ENCODE assay signal across 1 cellular context in genomic region chr10:90884414-90884813, GRCh38.
TF ChIP-seq lines count a peak whose summit lies in the region.

No MANE protein-coding gene starts in this region.

TF ChIP-seq in HepG2, 621 proteins besides CTCF, POLR2A, EP300 and RAD21:
- no peak for TF ChIP-seq RBM39 (IDR thresholded peaks at IDR 0.05; ENCODE audit: low read depth, low read length, poor library complexity, severe bottlenecking)
- TF ChIP-seq HNRNPL (IDR thresholded peaks at IDR 0.05; ENCODE audit: low read depth, low read length), result no peak
- TF ChIP-seq TFAP4 (IDR thresholded peaks at IDR 0.05; ENCODE audit: borderline replicate concordance, low read depth), result no peak
- TF ChIP-seq ZXDC (CRISPR knock-in tag; IDR thresholded peaks at IDR 0.05), result no peak
- TF ChIP-seq HDAC6 (IDR thresholded peaks at IDR 0.05; ENCODE audit: low read depth, low read length), result no peak
- TF ChIP-seq ZHX2 (IDR thresholded peaks at IDR 0.05; ENCODE audit: low read depth), result no peak
- TF ChIP-seq ZHX2 (CRISPR knock-in tag; IDR thresholded peaks at IDR 0.05; ENCODE audit: borderline replicate concordance), result no peak
- no peak for TF ChIP-seq ZNF446 (CRISPR knock-in tag; IDR thresholded peaks at IDR 0.05)
- TF ChIP-seq ZNF775 (CRISPR knock-in tag; IDR thresholded peaks at IDR 0.05; ENCODE audit: borderline replicate concordance), result no peak
- no peak for TF ChIP-seq PCBP1 (IDR thresholded peaks at IDR 0.05; ENCODE audit: borderline replicate concordance, low read depth, low read length)
- TF ChIP-seq ZBTB7A (CRISPR knock-in tag; IDR thresholded peaks at IDR 0.05), result no peak
- no peak for TF ChIP-seq ZNF350 (CRISPR knock-in tag; IDR thresholded peaks at IDR 0.05; ENCODE audit: borderline replicate concordance, low read depth)
- TF ChIP-seq ZNF891 (CRISPR knock-in tag; IDR thresholded peaks at IDR 0.05), result no peak
- no peak for TF ChIP-seq SMC3 (IDR thresholded peaks at IDR 0.05; ENCODE audit: low read length)
- TF ChIP-seq ZNF564 (CRISPR knock-in tag; IDR thresholded peaks at IDR 0.05), result no peak
- TF ChIP-seq CCDC6 (CRISPR knock-in tag; IDR thresholded peaks at IDR 0.05), result no peak
- TF ChIP-seq GABPA (IDR thresholded peaks at IDR 0.05; ENCODE audit: low read depth, low read length), result no peak
- TF ChIP-seq GABPA (CRISPR knock-in tag; IDR thresholded peaks at IDR 0.05; ENCODE audit: low read depth), result no peak
- TF ChIP-seq ZNF280D (CRISPR knock-in tag; IDR thresholded peaks at IDR 0.05), result no peak
- no peak for TF ChIP-seq THAP9 (CRISPR knock-in tag; IDR thresholded peaks at IDR 0.05; ENCODE audit: borderline replicate concordance)
- no peak for TF ChIP-seq ZNF33A (CRISPR knock-in tag; IDR thresholded peaks at IDR 0.05; ENCODE audit: borderline replicate concordance)
